In the genomic region with DNA sequence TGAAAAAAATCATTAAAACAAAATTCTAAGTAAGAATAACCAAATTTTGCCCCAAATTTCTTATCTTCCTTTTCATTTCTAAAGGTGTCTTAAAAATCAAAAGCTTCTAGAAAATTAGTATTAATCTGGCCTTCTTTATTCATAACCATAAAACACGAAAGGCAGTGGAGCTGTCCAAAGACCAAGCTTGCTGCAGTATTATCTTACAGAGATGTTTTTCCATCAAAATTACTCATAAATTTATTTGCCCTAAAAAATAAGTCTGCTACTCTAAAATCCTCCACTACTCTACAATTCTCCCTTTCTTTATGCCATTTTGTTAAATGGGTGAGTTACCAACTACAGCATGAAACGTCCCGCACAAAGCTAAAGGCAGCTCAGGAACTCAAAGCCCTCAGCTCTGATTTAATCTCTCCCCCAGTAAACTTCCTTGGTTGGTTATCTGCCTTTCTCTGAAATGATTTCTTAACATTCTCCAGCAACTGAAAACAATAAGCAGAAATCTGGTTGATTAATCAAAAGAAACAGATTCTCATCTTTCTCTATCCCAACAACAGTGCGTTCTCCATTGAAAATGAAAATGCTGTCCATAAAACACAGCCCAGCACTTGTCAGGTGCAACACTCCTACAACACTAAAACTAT, we compare ENCODE assay signal across 28 cellular contexts. TPM values are rescaled to one million over a fixed set of nuclear protein-coding genes. Genes with fewer than 3 reads are reported as not detected.
DNase-seq lines count a peak whose midpoint lies in the region; TF ChIP-seq lines count a peak whose summit lies in the region.
"Had no signal": no experiment of that assay in that cellular context is flagged by ENCODE, and none has a peak within 500 bp of the region (broad histone marks: within the 10 kb centered on the region; RNA-seq: fewer than 3 reads in every experiment).

No MANE protein-coding gene starts in this region.

- peaks cover 0 to 30% (median 16%) of the 10 kb centered on the region in 11 experiments; a peak in 10 of 22 replicates for H3K36me3 ChIP-seq in BLaER1 treated with 17β-estradiol and CSF1 and Interleukin-3, amounts not matched to agents 10 nM and 100 nM
- no peaks in the 10 kb centered on the region for H3K36me3 ChIP-seq in HUES64 (ENCODE audit: insufficient read depth, low read length)
- peaks cover 22% of the 10 kb centered on the region for H3K36me3 ChIP-seq in SU-DHL-6 (ENCODE audit: low read length)
- H3K36me3 ChIP-seq: pancreas, Peyer's patch, right lobe of liver, SJSA1, suprapubic skin, vagina had no signal

- H3F3A ChIP-seq in SU-DHL-6 (ENCODE audit: insufficient read depth): peaks cover 39% of the 10 kb centered on the region

- peak; percentile 15 for DNase-seq in left kidney (ENCODE audit: low read depth, low spot score)
- no peak for DNase-seq in GOT3 (lab: John Stamatoyannopoulos, UW)
- DNase-seq in GM10248 (ENCODE audit: extremely low spot score): no peak
- DNase-seq in activated CD4-positive, CD25-positive, alpha-beta regulatory T cell (lab: John Stamatoyannopoulos, UW): no peak
- DNase-seq in HuH-7 (ENCODE audit: low spot score): no peak
- DNase-seq: ACHN; activated CD8-positive, alpha-beta memory T cell treated with anti-CD3 and anti-CD28 coated beads for 24 hours; activated naive CD4-positive, alpha-beta T cell treated with anti-CD3 and anti-CD28 coated beads for 36 hours; activated T-cell treated with anti-CD3 and anti-CD28 coated beads, Interleukin-2, amount 50 U/mL, for 48 hours; anterior cingulate cortex; dermis blood vessel endothelial cell; GF-D8; hippocampal formation; kidney glomerular epithelial cell; NCI-H1417 treated with DMSO at 0.1 percent for 48 hours; NCI-H2171; NCI-H526 treated with DMSO at 0.1 percent for 48 hours; pancreas; Peyer's patch; right lobe of liver; stimulated activated CD4-positive, alpha-beta T cell treated with anti-CD3 and anti-CD28 coated beads, Interleukin-15, amount 100 ng/mL, for 24 hours had no signal

- H3K79me2 ChIP-seq in SU-DHL-6 (ENCODE audit: insufficient read depth, low read length): peaks cover 50% of the 10 kb centered on the region

- CTCF ChIA-PET in GM10248 (lab: Yijun Ruan, JAX): interaction anchor here (0.8 kb wide), 1 partner anchor 9 kb away, joined by 3 read pairs; no protein-coding TSS in a partner anchor

- no peaks in the 10 kb centered on the region for H3K9me3 ChIP-seq in BLaER1 treated with 17β-estradiol and CSF1 and Interleukin-3, amounts not matched to agents 10 nM and 100 nM (replicated peaks in 1 of 11)
- no peaks in the 10 kb centered on the region for H3K9me3 ChIP-seq in HUES64 (ENCODE audit: insufficient read depth, low read depth, low read length)
- H3K9me3 ChIP-seq in SU-DHL-6 (ENCODE audit: insufficient read depth, low read length): no peaks in the 10 kb centered on the region
- H3K9me3 ChIP-seq: pancreas, Peyer's patch, right lobe of liver, SJSA1, suprapubic skin, vagina had no signal

- H2AFZ ChIP-seq in SU-DHL-6 (ENCODE audit: low read depth, low read length, severe bottlenecking): no peak overlapping the region

- peaks cover 0 to 9% (median 0%) of the 10 kb centered on the region in 11 experiments; a peak in 3 of 22 replicates for H4K20me1 ChIP-seq in BLaER1 treated with 17β-estradiol and CSF1 and Interleukin-3, amounts not matched to agents 10 nM and 100 nM
- 0 out of 2 replicates have a peak, but pooled peaks cover 16% of the 10 kb centered on the region for H4K20me1 ChIP-seq in SU-DHL-6 (ENCODE audit: low read depth, low read length)

- TF ChIP-seq CTCF in SU-DHL-6 (IDR thresholded peaks at IDR 0.05; ENCODE audit: insufficient read depth, low read length, poor library complexity, severe bottlenecking) (no peak), GM10248 (IDR thresholded peaks at IDR 0.05; ENCODE audit: control extremely low read depth, extremely low read depth, low read depth, missing control alignments) (no peak)

- POLR2A ChIA-PET in GM10248 (lab: Yijun Ruan, JAX): no interaction called here

- WGBS in HUES64: 72% methylated on average over 4 of the region's 4 CpGs

- peak overlapping the region in 7 of 10 experiments; percentile 19 to 80 (median 75); a peak in 9 of 20 replicates for H3K4me3 ChIP-seq in BLaER1 treated with 17β-estradiol and CSF1 and Interleukin-3, amounts not matched to agents 10 nM and 100 nM
- peak overlapping the region; percentile 75 for H3K4me3 ChIP-seq in HUES64 (ENCODE audit: low read length)
- H3K4me3 ChIP-seq in SU-DHL-6 (ENCODE audit: insufficient read depth, low read length, poor library complexity, severe bottlenecking): peak overlapping the region; percentile 94
- H3K4me3 ChIP-seq: pancreas, Peyer's patch, right lobe of liver, SJSA1, suprapubic skin had no signal

- H3K4me2 ChIP-seq in BLaER1 treated with 17β-estradiol and CSF1 and Interleukin-3, amounts not matched to agents 10 nM and 100 nM: peak overlapping the region; percentile 82 to 99 (median 96); a peak in 21 of 22 replicates
- peak overlapping the region; percentile 71 for H3K4me2 ChIP-seq in SU-DHL-6 (ENCODE audit: low read depth, low read length, poor library complexity, severe bottlenecking)

- H3K9me2 ChIP-seq in SU-DHL-6 (replicated peaks; ENCODE audit: insufficient read depth, low read length): no peaks in the 10 kb centered on the region

- H3K27ac ChIP-seq in BLaER1 treated with 17β-estradiol and CSF1 and Interleukin-3, amounts not matched to agents 10 nM and 100 nM: peak overlapping the region in 1 of 11 experiments; percentile 95; a peak in 3 of 22 replicates
- H3K27ac ChIP-seq in HUES64 (ENCODE audit: low read depth, low read length) (no peak overlapping the region), SU-DHL-6 (ENCODE audit: low read depth, low read length) (peak overlapping the region; percentile 6; the same call in 1 of the 2 replicates)
- H3K27ac ChIP-seq: C4-2B, pancreas, Peyer's patch, right lobe of liver, SJSA1, suprapubic skin, vagina had no signal

- peaks cover 25 to 58% (median 48%) of the 10 kb centered on the region in 10 experiments for H3K4me1 ChIP-seq in BLaER1 treated with 17β-estradiol and CSF1 and Interleukin-3, amounts not matched to agents 10 nM and 100 nM
- H3K4me1 ChIP-seq in HUES64 (ENCODE audit: insufficient read depth, low read length): peaks cover 21% of the 10 kb centered on the region

- peak overlapping the region in 7 of 11 experiments; percentile 26 to 96 (median 91); a peak in 9 of 22 replicates for H3K9ac ChIP-seq in BLaER1 treated with 17β-estradiol and CSF1 and Interleukin-3, amounts not matched to agents 10 nM and 100 nM
- H3K9ac ChIP-seq in HUES64 (ENCODE audit: low read depth, low read length): no peak overlapping the region
- H3K9ac ChIP-seq in SU-DHL-6 (ENCODE audit: low read length): peak overlapping the region; percentile 87

- H3K27me3 ChIP-seq in BLaER1 treated with 17β-estradiol and CSF1 and Interleukin-3, amounts not matched to agents 10 nM and 100 nM: no peaks in the 10 kb centered on the region
- H3K27me3 ChIP-seq in HUES64 (ENCODE audit: insufficient read depth, low read length) (no peaks in the 10 kb centered on the region), SU-DHL-6 (ENCODE audit: low read length) (no peaks in the 10 kb centered on the region)
- H3K27me3 ChIP-seq: pancreas, Peyer's patch, right lobe of liver, SJSA1, suprapubic skin, vagina had no signal

RNA-seq across cellular contexts. Expression of a gene that starts 2.1 kb away (rescaled TPM):
- polyA plus RNA-seq in HUES64 (2013, experiment 1 of 2): 9.8 TPM
- polyA plus RNA-seq in HUES64 (2013, experiment 2 of 2): 11.4 TPM

RNA-seq across cellular contexts. Expression of a gene that starts 27.9 kb away (rescaled TPM):
- polyA plus RNA-seq in HUES64 (2013, experiment 1 of 2): 27.2 TPM
- 25.9 TPM for polyA plus RNA-seq in HUES64 (2013, experiment 2 of 2)

RNA-seq across cellular contexts. Expression of a gene that starts 28.3 kb away (rescaled TPM):
- polyA plus RNA-seq in HUES64 (2013, experiment 1 of 2): 46.0 TPM
- polyA plus RNA-seq in HUES64 (2013, experiment 2 of 2): 39.8 TPM

RNA-seq across cellular contexts. Expression of a gene that starts 48.6 kb away (rescaled TPM):
- polyA plus RNA-seq in HUES64 (2013, experiment 1 of 2): 20.0 TPM
- 17.8 TPM for polyA plus RNA-seq in HUES64 (2013, experiment 2 of 2)
